Comparison of ENCODE assay signal across 1 cellular context in the genomic region with DNA sequence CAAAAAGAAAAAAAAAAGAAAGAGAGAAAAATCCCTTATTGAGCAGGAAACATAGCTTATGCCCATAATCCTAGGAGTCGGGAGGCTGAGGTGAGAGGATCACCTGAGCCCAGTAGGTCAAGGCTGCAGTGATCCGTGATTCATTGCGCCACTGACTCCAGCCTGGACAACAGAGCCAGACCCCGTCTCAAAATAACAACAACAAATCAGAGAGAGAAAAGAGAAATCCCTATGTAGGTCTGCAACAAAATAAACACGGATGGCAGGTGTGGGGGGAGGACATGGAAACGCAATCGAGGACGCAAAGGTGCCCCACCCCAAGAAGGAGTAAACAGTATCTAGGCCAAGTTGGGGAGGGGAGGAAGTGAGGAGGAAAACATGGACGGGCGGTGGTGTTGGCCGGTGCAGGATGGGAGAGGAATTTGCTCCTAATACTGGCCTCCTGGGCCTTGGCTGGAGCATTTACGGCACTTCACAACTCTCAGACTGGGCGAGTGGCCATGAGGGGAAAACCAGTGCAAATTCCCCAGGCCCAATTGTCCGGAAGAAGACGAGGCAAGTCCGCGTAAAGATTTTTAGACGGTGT.
TF ChIP-seq lines count a peak whose summit lies in the region.

No MANE protein-coding gene starts in this region.

TF ChIP-seq in GM12878, 131 proteins besides CTCF, POLR2A, EP300 and RAD21:
- no peak for TF ChIP-seq NR2C1 (IDR thresholded peaks at IDR 0.05)
- TF ChIP-seq STAT3 (IDR thresholded peaks at IDR 0.05; ENCODE audit: low read depth, low read length), result no peak
- TF ChIP-seq, protein P1, sequence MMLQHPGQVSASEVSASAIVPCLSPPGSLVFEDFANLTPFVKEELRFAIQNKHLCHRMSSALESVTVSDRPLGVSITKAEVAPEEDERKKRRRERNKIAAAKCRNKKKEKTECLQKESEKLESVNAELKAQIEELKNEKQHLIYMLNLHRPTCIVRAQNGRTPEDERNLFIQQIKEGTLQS (IDR thresholded peaks at IDR 0.05; ENCODE audit: borderline replicate concordance, extremely low read depth, low read depth, low read length), result no peak
- TF ChIP-seq, protein P2, sequence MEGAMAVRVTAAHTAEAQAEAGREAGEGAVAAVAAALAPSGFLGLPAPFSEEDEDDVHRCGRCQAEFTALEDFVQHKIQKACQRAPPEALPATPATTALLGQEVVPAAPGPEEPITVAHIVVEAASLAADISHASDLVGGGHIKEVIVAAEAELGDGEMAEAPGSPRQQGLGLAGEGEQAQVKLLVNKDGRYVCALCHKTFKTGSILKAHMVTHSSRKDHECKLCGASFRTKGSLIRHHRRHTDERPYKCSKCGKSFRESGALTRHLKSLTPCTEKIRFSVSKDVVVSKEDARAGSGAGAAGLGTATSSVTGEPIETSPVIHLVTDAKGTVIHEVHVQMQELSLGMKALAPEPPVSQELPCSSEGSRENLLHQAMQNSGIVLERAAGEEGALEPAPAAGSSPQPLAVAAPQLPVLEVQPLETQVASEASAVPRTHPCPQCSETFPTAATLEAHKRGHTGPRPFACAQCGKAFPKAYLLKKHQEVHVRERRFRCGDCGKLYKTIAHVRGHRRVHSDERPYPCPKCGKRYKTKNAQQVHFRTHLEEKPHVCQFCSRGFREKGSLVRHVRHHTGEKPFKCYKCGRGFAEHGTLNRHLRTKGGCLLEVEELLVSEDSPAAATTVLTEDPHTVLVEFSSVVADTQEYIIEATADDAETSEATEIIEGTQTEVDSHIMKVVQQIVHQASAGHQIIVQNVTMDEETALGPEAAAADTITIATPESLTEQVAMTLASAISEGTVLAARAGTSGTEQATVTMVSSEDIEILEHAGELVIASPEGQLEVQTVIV (IDR thresholded peaks at IDR 0.05; ENCODE audit: borderline replicate concordance, partially characterized antibody), result peak; percentile 23
- peak; percentile 22; the same call in 1 of the 2 replicates for TF ChIP-seq SMARCA5 (IDR thresholded peaks at IDR 0.05)
- no peak for TF ChIP-seq FOS (IDR thresholded peaks at IDR 0.05; ENCODE audit: borderline replicate concordance, extremely low read depth, insufficient read length)
